1 cellular context compared by ENCODE assay signal in the genomic region with DNA sequence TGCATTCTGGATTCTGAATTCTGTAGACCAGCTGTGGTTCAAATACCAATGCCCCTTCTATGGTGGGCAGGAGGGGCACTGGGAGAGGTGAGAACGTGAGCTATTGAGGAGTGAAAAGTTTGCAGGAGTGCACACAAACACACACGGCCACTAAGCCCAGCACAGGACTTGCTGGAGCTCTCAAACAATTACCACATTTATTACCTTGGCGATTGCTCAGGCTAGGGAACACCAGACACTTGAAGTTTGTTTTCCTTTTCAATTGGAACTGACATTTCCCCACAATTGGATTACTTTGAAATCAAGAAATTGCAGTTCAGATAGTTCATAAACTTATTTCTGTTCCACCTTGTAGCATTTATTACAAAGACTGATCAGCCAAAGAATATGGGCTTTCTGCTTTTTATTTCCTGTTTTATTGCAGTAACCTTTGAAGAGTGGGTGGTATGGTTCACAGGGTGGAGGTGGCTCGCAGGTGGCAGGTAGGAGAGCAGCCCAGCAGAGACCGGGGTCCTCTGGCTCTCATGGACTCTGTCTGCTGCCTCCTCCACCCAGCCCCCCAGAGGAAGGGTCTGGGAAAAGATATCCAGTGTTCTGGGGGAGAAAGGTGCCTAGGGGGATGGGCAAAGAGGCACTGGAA.
TF ChIP-seq lines count a peak whose summit lies in the region.

No MANE protein-coding gene starts in this region.

TF ChIP-seq in GM12878, 131 proteins besides CTCF, POLR2A, EP300 and RAD21 (continued from another document):
- TF ChIP-seq ZNF592 (IDR thresholded peaks at IDR 0.05) (no peak), ZBTB11 (CRISPR knock-in tag; IDR thresholded peaks at IDR 0.05) (no peak), ZNF217 (IDR thresholded peaks at IDR 0.05) (no peak)
